In genomic region chr17:21408766-21409300, GRCh38 we compare ENCODE assay signal across 6 cellular contexts. TPM values are rescaled to one million over a fixed set of nuclear protein-coding genes. Genes with fewer than 3 reads are reported as not detected.
DNase-seq lines count a peak whose midpoint lies in the region; ATAC-seq and TF ChIP-seq lines count a peak whose summit lies in the region.
"Not testable (repeated sequence)": the region's sequence is repeated elsewhere in the genome, so short reads cannot be mapped to it uniquely, and the experiment has no call there.
"Had no signal": no experiment of that assay in that cellular context is flagged by ENCODE, and none has a peak within 500 bp of the region (broad histone marks: within the 10 kb centered on the region; RNA-seq: fewer than 3 reads in every experiment).

No MANE protein-coding gene starts in this region.

- H3K9me3 Mint-ChIP-seq in chondrocyte (ENCODE audit: low read depth) = not testable (repeated sequence)
- H3K9me3 Mint-ChIP-seq in stimulated activated naive B cell treated with anti-CD40 and anti-IgM and Interleukin-4, amounts not matched to agents 10 μg/mL and 1 μg/mL and 100 μg/mL, for 72 hours = peaks cover 11 to 14% of the 10 kb centered on the region in 2 donors

- TF ChIP-seq CTCF in HEK293 (tag by site-specific recombination; IDR thresholded peaks at IDR 0.05); chondrocyte (IDR thresholded peaks at IDR 0.05); lower lobe of right lung (IDR thresholded peaks at IDR 0.05); osteoblast (IDR thresholded peaks at IDR 0.05; ENCODE audit: extremely low read depth, low read depth, low read length): not testable (repeated sequence)

- not testable (repeated sequence) for H3K36me3 ChIP-seq in HEK293 (ENCODE audit: control insufficient read depth in 2 of 2, insufficient read depth in 1 of 2, low read length in 2 of 2); lower lobe of right lung; osteoblast (ENCODE audit: insufficient read depth, low read length)

- H2AFZ ChIP-seq in osteoblast (ENCODE audit: low read length) = not testable (repeated sequence)

- H3K27me3 ChIP-seq in lower lobe of right lung (ENCODE audit: low read depth); osteoblast (ENCODE audit: insufficient read depth, low read length): not testable (repeated sequence)

- not testable (repeated sequence) for H3K79me2 ChIP-seq in osteoblast (ENCODE audit: insufficient read depth, low read length)

- H3K4me3 ChIP-seq in HEK293 (ENCODE audit: low read depth, low read length); lower lobe of right lung; osteoblast (ENCODE audit: insufficient read depth, low read length): not testable (repeated sequence)

- not testable (repeated sequence) for H3K4me2 ChIP-seq in osteoblast (ENCODE audit: insufficient read depth, low read length)

- not testable (repeated sequence) for H4K20me1 ChIP-seq in osteoblast (ENCODE audit: insufficient read depth, low read length)

- CTCF ChIA-PET in HEK293 (lab: Yijun Ruan, JAX) = not testable (repeated sequence)

- POLR2A ChIA-PET in HEK293 (lab: Yijun Ruan, JAX) = not testable (repeated sequence)

- not testable (repeated sequence) for H3K9me3 ChIP-seq in HEK293 (ENCODE audit: control insufficient read depth, insufficient read depth, low read depth, low read length); lower lobe of right lung; osteoblast (ENCODE audit: low read depth, low read length)

- DNase-seq in chondrocyte (ENCODE audit: low spot score) = peak; percentile 77
- peak; percentile 23 for DNase-seq in lower lobe of right lung
- peak; percentile 29 for DNase-seq in osteoblast (ENCODE audit: insufficient read length, low spot score, missing footprints)
- not testable (repeated sequence) for DNase-seq in stimulated activated naive B cell treated with anti-CD40 and anti-IgM and Interleukin-4, amounts not matched to agents 10 μg/mL and 1 μg/mL and 100 μg/mL, for 72 hours

- not testable (repeated sequence) for H3K36me3 Mint-ChIP-seq in chondrocyte (ENCODE audit: low read depth); stimulated activated naive B cell treated with anti-CD40 and anti-IgM and Interleukin-4, amounts not matched to agents 10 μg/mL and 1 μg/mL and 100 μg/mL, for 72 hours

- H3K27me3 Mint-ChIP-seq in chondrocyte (ENCODE audit: low read depth); stimulated activated naive B cell treated with anti-CD40 and anti-IgM and Interleukin-4, amounts not matched to agents 10 μg/mL and 1 μg/mL and 100 μg/mL, for 72 hours: not testable (repeated sequence)

- H3K27ac ChIP-seq in HEK293 (ENCODE audit: extremely low read depth, low read depth, low read length); lower lobe of right lung; osteoblast (ENCODE audit: low read depth, low read length): not testable (repeated sequence)

- H3K4me1 ChIP-seq in HEK293 (ENCODE audit: control insufficient read depth, insufficient read depth, low read length); lower lobe of right lung; osteoblast (ENCODE audit: insufficient read depth, low read length): not testable (repeated sequence)

- not testable (repeated sequence) for H3K4me3 Mint-ChIP-seq in chondrocyte (ENCODE audit: unreplicated experiment); stimulated activated naive B cell treated with anti-CD40 and anti-IgM and Interleukin-4, amounts not matched to agents 10 μg/mL and 1 μg/mL and 100 μg/mL, for 72 hours

- ATAC-seq in lower lobe of right lung; stimulated activated naive B cell treated with anti-CD40 and anti-IgM and Interleukin-4, amounts not matched to agents 10 μg/mL and 1 μg/mL and 100 μg/mL, for 72 hours (replicated peaks): not testable (repeated sequence)

- intact Hi-C loops in lower lobe of right lung (cut with DNase I) = not testable (repeated sequence)

- H3K27ac Mint-ChIP-seq in chondrocyte (ENCODE audit: unreplicated experiment) = not testable (repeated sequence)
- peak overlapping the region; percentile 1 for H3K27ac Mint-ChIP-seq in stimulated activated naive B cell treated with anti-CD40 and anti-IgM and Interleukin-4, amounts not matched to agents 10 μg/mL and 1 μg/mL and 100 μg/mL, for 72 hours

- peaks cover 16% of the 10 kb centered on the region for H3K4me1 Mint-ChIP-seq in chondrocyte (ENCODE audit: low read depth)
- H3K4me1 Mint-ChIP-seq in stimulated activated naive B cell treated with anti-CD40 and anti-IgM and Interleukin-4, amounts not matched to agents 10 μg/mL and 1 μg/mL and 100 μg/mL, for 72 hours = not testable (repeated sequence)

TF ChIP-seq in HEK293, 187 proteins besides CTCF, POLR2A, EP300 and RAD21:
- peak; percentile 98 for TF ChIP-seq EGR2 (tag by site-specific recombination; IDR thresholded peaks at IDR 0.05; ENCODE audit: low read depth)
- TF ChIP-seq SCRT2 (tag by site-specific recombination; IDR thresholded peaks at IDR 0.05) = peak; percentile 96
- TF ChIP-seq ZFHX2 (tag by site-specific recombination; conservative IDR thresholded peaks at IDR 0.05) = peak; percentile 72
- TF ChIP-seq SCRT1 (tag by site-specific recombination; IDR thresholded peaks at IDR 0.05; ENCODE audit: borderline replicate concordance) = peak; percentile 94

RNA-seq across cellular contexts. Expression of gene KCNJ12, which starts 32.7 kb away (rescaled TPM):
- total RNA-seq in chondrocyte = 2.2 to 2.8 TPM (median 2.5 TPM) in 3 replicates
- total RNA-seq in lower lobe of right lung = 1.9 TPM
- under 0.01 and 0.29 TPM in 2 replicates for total RNA-seq in osteoblast
- total RNA-seq: CD8-positive, alpha-beta memory T cell had no signal
